In the genomic region with DNA sequence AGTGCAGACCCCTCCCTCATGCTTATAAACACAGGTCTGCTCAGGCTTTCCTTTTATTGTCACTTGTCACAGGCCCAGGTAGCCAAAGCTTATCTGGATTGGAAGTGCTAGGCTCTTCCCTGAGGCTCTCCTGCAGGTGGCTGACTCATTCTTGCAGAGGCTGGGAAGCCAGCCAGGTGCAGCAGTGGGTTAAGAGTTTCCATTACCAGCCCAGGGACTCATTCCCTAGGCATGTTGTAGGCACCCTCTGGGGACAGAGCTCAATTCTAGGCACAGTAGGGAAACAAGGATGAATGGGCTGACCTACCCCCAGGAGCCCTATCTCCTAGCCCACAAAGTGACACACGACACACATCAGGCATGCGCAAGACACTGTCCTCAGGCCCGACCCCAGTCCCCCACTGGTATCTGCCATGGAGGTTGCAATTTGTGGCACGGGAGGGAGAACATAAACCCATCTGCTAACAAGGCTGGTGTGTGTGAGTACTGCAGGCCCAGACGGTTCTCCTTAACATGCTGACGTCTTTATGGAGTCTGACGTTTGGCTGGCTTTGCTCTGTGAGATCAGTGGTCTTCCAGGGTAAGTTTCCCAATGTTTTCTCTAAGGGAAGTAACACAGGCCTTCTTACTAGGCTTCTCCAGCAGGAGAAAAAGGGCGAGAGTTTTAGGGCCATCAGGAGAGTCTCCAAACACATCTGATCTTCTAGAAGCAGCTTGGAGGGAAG, we compare ENCODE assay signal across 8 cellular contexts.
DNase-seq lines count a peak whose midpoint lies in the region; ATAC-seq and TF ChIP-seq lines count a peak whose summit lies in the region.

No MANE protein-coding gene starts in this region.

- H3K4me1 ChIP-seq in heart left ventricle = peaks cover 0 to 54% (median 25%) of the 10 kb centered on the region in 12 donors
- peaks cover 31 to 42% of the 10 kb centered on the region in 2 donors for H3K4me1 ChIP-seq in thyroid gland

- DNase-seq in HS-5 (ENCODE audit: low read depth) (peak; percentile 58), RWPE1 (ENCODE audit: low spot score) (peak; percentile 84), heart left ventricle (peak in 3 of 5 donors; percentile 68 to 81 (median 72)), thyroid gland (peak; percentile 88 to 91), foreskin melanocyte (no peak)

- H3K9me3 ChIP-seq in heart left ventricle (no peaks in the 10 kb centered on the region), thyroid gland (no peaks in the 10 kb centered on the region)

- no peak for TF ChIP-seq POLR2A in heart left ventricle (IDR thresholded peaks at IDR 0.05)
- no peak for TF ChIP-seq POLR2A in thyroid gland (IDR thresholded peaks at IDR 0.05)

- TF ChIP-seq CTCF in RWPE1 (conservative IDR thresholded peaks at IDR 0.05; ENCODE audit: low read depth) (no peak), heart left ventricle (IDR thresholded peaks at IDR 0.05) (no peak), thyroid gland (IDR thresholded peaks at IDR 0.05) (no peak)

- ATAC-seq in heart left ventricle (peak in 3 of 4 donors; percentile 68 to 79 (median 71)), GM21515 (IDR thresholded peaks at IDR 0.05; ENCODE audit: unreplicated experiment) (no peak), HG03469 (IDR thresholded peaks at IDR 0.05; ENCODE audit: unreplicated experiment) (no peak), HG02623 (IDR thresholded peaks at IDR 0.05; ENCODE audit: unreplicated experiment) (no peak)

- WGBS in heart left ventricle, 4 donors = 72 to 86% (median 82%) methylated on average over 7 to 8 of the region's 8 CpGs
- WGBS in thyroid gland, 2 donors = 87 to 92% methylated on average over 8 of the region's 8 CpGs

- POLR2A ChIA-PET in RWPE1 (lab: Yijun Ruan, JAX; ENCODE audit: low non-redundant PET) = no interaction called here

- H3K27me3 ChIP-seq in heart left ventricle (peaks cover 0 to 4% (median 0%) of the 10 kb centered on the region in 9 donors), thyroid gland (no peaks in the 10 kb centered on the region)

- H3K4me3 ChIP-seq in heart left ventricle (no peak overlapping the region), thyroid gland (replicated peaks in 1 of 3) (no peak overlapping the region)

- H3K27ac ChIP-seq in RWPE1 (peak overlapping the region; percentile 67), heart left ventricle (peak overlapping the region in 5 of 12 donors; percentile 6 to 37 (median 33)), thyroid gland (peak overlapping the region in 1 of 3 donors; percentile 28)

- H3K36me3 ChIP-seq in heart left ventricle (no peaks in the 10 kb centered on the region), thyroid gland (no peaks in the 10 kb centered on the region)

- CTCF ChIA-PET in RWPE1 (lab: Yijun Ruan, JAX) = interaction anchor here (0.6 to 0.9 kb wide), 3 partner anchors 89 to 1129 kb away, joined by 3 to 6 read pairs (median 3); no protein-coding TSS in a partner anchor

- intact Hi-C loops in heart left ventricle (cut with DNase I) = loop anchor here in 2 of 10 donors (5.0 to 10.0 kb wide), 2 partner anchors 91 to 94 kb away; partner anchors contain the start of gene ABTB2 (in 2 of the 2)
- intact Hi-C loops in thyroid gland (cut with DNase I) = no loop called here

Comparison
In these comparisons a context has a peak if more than half of its experiments do, and no peak if none do; other contexts are left out.
1. ATAC-seq: peak in heart left ventricle (3 of 4); none in GM21515 (single experiment), HG03469 (single experiment) and HG02623 (single experiment).